Comparison of ENCODE assay signal across 10 cellular contexts in genomic region chr9:33029106-33029788, GRCh38. TPM values are rescaled to one million over a fixed set of nuclear protein-coding genes. Genes with fewer than 3 reads are reported as not detected.
DNase-seq lines count a peak whose midpoint lies in the region; ATAC-seq, FAIRE-seq and TF ChIP-seq lines count a peak whose summit lies in the region.
"Had no signal": no experiment of that assay in that cellular context is flagged by ENCODE, and none has a peak within 500 bp of the region (broad histone marks: within the 10 kb centered on the region; RNA-seq: fewer than 3 reads in every experiment).

No MANE protein-coding gene starts in this region.

- POLR2A ChIA-PET in GM10248 (lab: Yijun Ruan, JAX), result interaction anchor here (0.7 kb wide), 1 partner anchor 245 kb away, joined by 3 read pairs; no protein-coding TSS in a partner anchor

- H2AFZ ChIP-seq in mammary epithelial cell (ENCODE audit: low read depth, low read length), result no peak overlapping the region
- H2AFZ ChIP-seq in neural cell (ENCODE audit: low read depth, low read length), result no peak overlapping the region

- H3K9me3 ChIP-seq in mammary epithelial cell (replicated peaks; ENCODE audit: insufficient read depth, low read length), result no peaks in the 10 kb centered on the region
- H3K9me3 ChIP-seq in neural cell (ENCODE audit: low read length), result no peaks in the 10 kb centered on the region

- H3K4me2 ChIP-seq in mammary epithelial cell (ENCODE audit: insufficient read depth, low read depth, low read length), result peak overlapping the region; percentile 81
- no peak overlapping the region for H3K4me2 ChIP-seq in neural cell (ENCODE audit: low read length)

- H3K9ac ChIP-seq in mammary epithelial cell (ENCODE audit: insufficient read depth, low read length) (no peak overlapping the region), neural cell (ENCODE audit: low read length) (no peak overlapping the region)

- no peak for TF ChIP-seq RAD21 in neural cell (conservative IDR thresholded peaks at IDR 0.05)

- H3K36me3 ChIP-seq in mammary epithelial cell (ENCODE audit: insufficient read depth, low read length), result peaks cover 44% of the 10 kb centered on the region
- H3K36me3 ChIP-seq in neural cell (ENCODE audit: insufficient read depth, low read length), result peaks cover 11% of the 10 kb centered on the region

- H3K79me2 ChIP-seq in mammary epithelial cell (ENCODE audit: insufficient read depth, low read length) (peaks cover 99% of the 10 kb centered on the region), neural cell (replicated peaks; ENCODE audit: insufficient read depth, low read length) (peaks cover 84% of the 10 kb centered on the region)

- H3K4me1 ChIP-seq in mammary epithelial cell (ENCODE audit: insufficient read depth, low read length), result peaks cover 31% of the 10 kb centered on the region

- FAIRE-seq in D721Med (lab: Jason Lieb, UNC), result peak; percentile 56

- TF ChIP-seq CTCF in D721Med (IDR thresholded peaks at IDR 0.05; ENCODE audit: insufficient read depth, missing control alignments), result peak; percentile 0
- no peak for TF ChIP-seq CTCF in mammary epithelial cell (conservative IDR thresholded peaks at IDR 0.05 in 1 of 2, IDR thresholded peaks at IDR 0.05 in 1 of 2; ENCODE audit: extremely low read depth in 1 of 2, insufficient read depth in 1 of 2, low read depth in 1 of 2, low read length in 2 of 2)
- TF ChIP-seq CTCF in neural cell (IDR thresholded peaks at IDR 0.05; ENCODE audit: poor library complexity, severe bottlenecking), result no peak
- TF ChIP-seq CTCF in GM10248 (IDR thresholded peaks at IDR 0.05; ENCODE audit: control extremely low read depth, extremely low read depth, low read depth, missing control alignments), result no peak

- H4K20me1 ChIP-seq in mammary epithelial cell (ENCODE audit: insufficient read depth, low read length) (peaks cover 8% of the 10 kb centered on the region), neural cell (ENCODE audit: insufficient read depth) (peaks cover 14% of the 10 kb centered on the region)

- in situ Hi-C loops in mammary epithelial cell (cut with MboI; ENCODE audit: low sequenced_read_pairs in 2 of 2), result no loop called here

- H3K9me2 ChIP-seq in neural cell (ENCODE audit: insufficient read depth, low read length), result no peaks in the 10 kb centered on the region

- no peak for ATAC-seq in HG02571 (IDR thresholded peaks at IDR 0.05; ENCODE audit: unreplicated experiment)
- ATAC-seq: HCT116 had no signal

- BruUV-seq in mammary epithelial cell (replicated peaks; lab: Mats Ljungman, UMichigan), result no TSS peak

- intact Hi-C loops in mammary epithelial cell (cut with micrococcal nuclease), result loop anchor here (5.0 kb wide), 1 partner anchor 48 kb away; the partner anchor contains the start of gene SMU1

- H3K4me3 ChIP-seq in mammary epithelial cell (replicated peaks in 1 of 3; ENCODE audit: insufficient read depth in 1 of 3, low read depth in 2 of 3, low read length in 3 of 3) (peak overlapping the region in 2 of 3 experiments; percentile 10 to 21), neural cell (ENCODE audit: low read length) (peak overlapping the region; percentile 97)

- WGBS in mammary epithelial cell (ENCODE audit: low coverage, missing lambda C conversion rate), result 13% methylated on average over 6 of the region's 6 CpGs

- no peak overlapping the region for H3K27ac ChIP-seq in mammary epithelial cell (ENCODE audit: insufficient read depth, low read depth, low read length)
- no peak overlapping the region for H3K27ac ChIP-seq in neural cell (ENCODE audit: low read length)

- no peaks in the 10 kb centered on the region for H3F3A ChIP-seq in neural cell (ENCODE audit: insufficient read depth, low read length, poor library complexity, severe bottlenecking)

- CTCF ChIA-PET in mammary epithelial cell (lab: Charles Lee; ENCODE audit: low non-redundant PET) (no interaction called here), GM10248 (lab: Yijun Ruan, JAX) (interaction anchor here (1.0 to 1.7 kb wide), 4 partner anchors 9 to 14 kb away, joined by 3 to 5 read pairs (median 4); no protein-coding TSS in a partner anchor)

- dilution Hi-C loops in mammary epithelial cell (cut with HindIII; ENCODE audit: low sequenced_read_pairs), result loop anchor here (5.0 kb wide), 1 partner anchor 48 kb away; the partner anchor contains the start of gene SMU1

- H3K27me3 ChIP-seq in mammary epithelial cell (ENCODE audit: insufficient read depth, low read length), result no peaks in the 10 kb centered on the region
- H3K27me3 ChIP-seq in neural cell (ENCODE audit: insufficient read depth, low read depth, low read length), result no peaks in the 10 kb centered on the region

- TF ChIP-seq EP300 in neural cell (conservative IDR thresholded peaks at IDR 0.05; ENCODE audit: poor library complexity, severe bottlenecking), result no peak

- DNase-seq in D721Med (ENCODE audit: insufficient read length, low spot score), result no peak
- peak; percentile 11 for DNase-seq in NCI-H69 (lab: John Stamatoyannopoulos, UW)
- DNase-seq in mammary epithelial cell, result peak; percentile 26
- DNase-seq in GM10248 (ENCODE audit: extremely low spot score), result no peak
- no peak for DNase-seq in activated CD4-positive, CD25-positive, alpha-beta regulatory T cell treated with anti-CD3 and anti-CD28 coated beads, Interleukin-2, amount 50 U/mL, for 72 hours
- no peak for DNase-seq in hypothalamus (lab: John Stamatoyannopoulos, UW)
- DNase-seq: kidney glomerular epithelial cell had no signal

TF ChIP-seq in neural cell, 6 proteins besides CTCF, POLR2A, EP300 and RAD21:
- TF ChIP-seq MXI1 (conservative IDR thresholded peaks at IDR 0.05; ENCODE audit: poor library complexity, severe bottlenecking) (no peak), TAF1 (IDR thresholded peaks at IDR 0.05; ENCODE audit: low read depth) (no peak), EZH2 (IDR thresholded peaks at IDR 0.05; ENCODE audit: borderline replicate concordance, insufficient read depth, low read length, poor library complexity, severe bottlenecking) (no peak), SMC3 (conservative IDR thresholded peaks at IDR 0.05; ENCODE audit: poor library complexity) (no peak), REST (IDR thresholded peaks at IDR 0.05; ENCODE audit: borderline replicate concordance) (no peak), POLR2AphosphoS5 (IDR thresholded peaks at IDR 0.05) (no peak)

RNA-seq across cellular contexts. Expression of gene DNAJA1, which starts 4.2 kb away (rescaled TPM):
- 100 to 1,000 TPM in 1 of 2 donors, 10 to 100 TPM in 1; 52.7 to 106 TPM for total RNA-seq in mammary epithelial cell
- polyA plus RNA-seq in mammary epithelial cell, result 108 TPM
- polyA minus RNA-seq in mammary epithelial cell, result 55.0 TPM
- polyA plus RNA-seq in neural cell, result 470 and 547 TPM in 2 replicates
- 343 and 370 TPM in 2 replicates for polyA minus RNA-seq in neural cell

RNA-seq across cellular contexts. Expression of gene APTX, which starts 27.8 kb away (rescaled TPM):
- total RNA-seq in mammary epithelial cell, result 10 to 100 TPM; 37.5 to 72.2 TPM
- polyA plus RNA-seq in mammary epithelial cell (46.2 TPM), neural cell (45.6 and 46.4 TPM in 2 replicates)
- polyA minus RNA-seq in mammary epithelial cell (37.8 TPM), neural cell (49.9 and 56.7 TPM in 2 replicates)

RNA-seq across cellular contexts. Expression of gene SMU1, which starts 47.2 kb away (rescaled TPM):
- 10 to 100 TPM; 18.0 to 28.3 TPM for total RNA-seq in mammary epithelial cell
- polyA plus RNA-seq in mammary epithelial cell, result 11.3 TPM
- polyA minus RNA-seq in mammary epithelial cell, result 15.8 TPM
- polyA plus RNA-seq in neural cell, result 25.4 and 27.4 TPM in 2 replicates
- polyA minus RNA-seq in neural cell, result 44.1 and 44.9 TPM in 2 replicates

Comparison
In these comparisons a context has a peak if more than half of its experiments do, and no peak if none do; other contexts are left out.
1. DNase-seq: peak in NCI-H69 (single experiment) and mammary epithelial cell (single experiment); none in D721Med (single experiment), GM10248 (single experiment), activated CD4-positive, CD25-positive, alpha-beta regulatory T cell treated with anti-CD3 and anti-CD28 coated beads, Interleukin-2, amount 50 U/mL, for 72 hours (single experiment) and hypothalamus (0 of 51).